In genomic region chr15:41772720-41773331, GRCh38 we compare ENCODE assay signal across 8 cellular contexts. TPM values are rescaled to one million over a fixed set of nuclear protein-coding genes. Genes with fewer than 3 reads are reported as not detected.
DNase-seq lines count a peak whose midpoint lies in the region; ATAC-seq and TF ChIP-seq lines count a peak whose summit lies in the region.

No MANE protein-coding gene starts in this region.

- peak overlapping the region; percentile 90 for H3K4me3 Mint-ChIP-seq in activated CD4-positive, alpha-beta T cell treated with anti-CD3 and anti-CD28 coated beads, Interleukin-2, amount 10 ng/mL, durations not matched to agents 7 days and 5 days
- H3K4me3 Mint-ChIP-seq in mesothelial cell of epicardium: peak overlapping the region; percentile 85
- H3K4me3 Mint-ChIP-seq in stimulated activated naive B cell treated with anti-CD40 and anti-IgM and Interleukin-4, amounts not matched to agents 10 μg/mL and 1 μg/mL and 100 μg/mL, for 72 hours: peak overlapping the region in 1 of 2 donors; percentile 96

- no peaks in the 10 kb centered on the region for H4K20me1 ChIP-seq in GM23248 (ENCODE audit: insufficient read depth)

- no peak overlapping the region for H2AFZ ChIP-seq in GM23248

- H3K27me3 Mint-ChIP-seq in activated CD4-positive, alpha-beta T cell treated with anti-CD3 and anti-CD28 coated beads, Interleukin-2, amount 10 ng/mL, durations not matched to agents 7 days and 5 days: no peaks in the 10 kb centered on the region
- H3K27me3 Mint-ChIP-seq in mesothelial cell of epicardium (ENCODE audit: low read depth): no peaks in the 10 kb centered on the region
- no peaks in the 10 kb centered on the region for H3K27me3 Mint-ChIP-seq in stimulated activated naive B cell treated with anti-CD40 and anti-IgM and Interleukin-4, amounts not matched to agents 10 μg/mL and 1 μg/mL and 100 μg/mL, for 72 hours

- whole genome bisulfite sequencing in GM23248 (ENCODE audit: low coverage in 1 of 2, low lambda C conversion rate in 2 of 2, missing lambda C conversion rate in 2 of 2), 2 experiments: 52 to 53% methylated on average over 8 of the region's 8 CpGs

- DNase-seq in AG20443 (ENCODE audit: low spot score): peak; percentile 80
- peak; percentile 88 for DNase-seq in GM23248
- peak; percentile 83 for DNase-seq in NCI-H524 treated with DMSO at 0.1 percent for 48 hours (lab: John Stamatoyannopoulos, UW)
- DNase-seq in activated CD4-positive, alpha-beta T cell treated with anti-CD3 and anti-CD28 coated beads, Interleukin-2, amount 10 ng/mL, durations not matched to agents 7 days and 5 days: peak; percentile 74
- DNase-seq in effector memory CD4-positive, alpha-beta T cell: peak; percentile 27 to 42 (median 39)
- DNase-seq in mesothelial cell of epicardium (ENCODE audit: low spot score in 2 of 2, unreplicated experiment in 2 of 2): no peak
- peak; percentile 63 for DNase-seq in stimulated activated naive B cell treated with anti-CD40 and anti-IgM and Interleukin-4, amounts not matched to agents 10 μg/mL and 1 μg/mL and 100 μg/mL, for 72 hours

- ATAC-seq in stimulated activated naive B cell treated with anti-CD40 and anti-IgM and Interleukin-4, amounts not matched to agents 10 μg/mL and 1 μg/mL and 100 μg/mL, for 72 hours (replicated peaks): peak; percentile 25 to 29
- ATAC-seq in HG02884 (IDR thresholded peaks at IDR 0.05; ENCODE audit: unreplicated experiment): no peak

- H3K4me2 ChIP-seq in GM23248 (ENCODE audit: unreplicated experiment): peak overlapping the region; percentile 84

- in situ Hi-C loops in GM23248 (cut with MboI): loop anchor here (5.0 kb wide), 1 partner anchor 49 kb away; no protein-coding TSS in a partner anchor

- TF ChIP-seq CTCF in mesothelial cell of epicardium (IDR thresholded peaks at IDR 0.05; ENCODE audit: unreplicated experiment): peak; percentile 46

- H3F3A ChIP-seq in GM23248 (ENCODE audit: insufficient read depth): peaks cover 60% of the 10 kb centered on the region

- no peaks in the 10 kb centered on the region for H3K36me3 Mint-ChIP-seq in activated CD4-positive, alpha-beta T cell treated with anti-CD3 and anti-CD28 coated beads, Interleukin-2, amount 10 ng/mL, durations not matched to agents 7 days and 5 days (ENCODE audit: low read depth)
- peaks cover 4% of the 10 kb centered on the region for H3K36me3 Mint-ChIP-seq in mesothelial cell of epicardium
- H3K36me3 Mint-ChIP-seq in stimulated activated naive B cell treated with anti-CD40 and anti-IgM and Interleukin-4, amounts not matched to agents 10 μg/mL and 1 μg/mL and 100 μg/mL, for 72 hours: peaks cover 9 to 18% of the 10 kb centered on the region in 2 donors

- H3K4me1 Mint-ChIP-seq in activated CD4-positive, alpha-beta T cell treated with anti-CD3 and anti-CD28 coated beads, Interleukin-2, amount 10 ng/mL, durations not matched to agents 7 days and 5 days: peaks cover 47% of the 10 kb centered on the region
- peaks cover 39% of the 10 kb centered on the region for H3K4me1 Mint-ChIP-seq in mesothelial cell of epicardium
- H3K4me1 Mint-ChIP-seq in stimulated activated naive B cell treated with anti-CD40 and anti-IgM and Interleukin-4, amounts not matched to agents 10 μg/mL and 1 μg/mL and 100 μg/mL, for 72 hours: peaks cover 35 to 52% of the 10 kb centered on the region in 2 donors

- H3K27ac Mint-ChIP-seq in activated CD4-positive, alpha-beta T cell treated with anti-CD3 and anti-CD28 coated beads, Interleukin-2, amount 10 ng/mL, durations not matched to agents 7 days and 5 days: peak overlapping the region; percentile 27
- H3K27ac Mint-ChIP-seq in mesothelial cell of epicardium: peak overlapping the region; percentile 97
- peak overlapping the region; percentile 97 for H3K27ac Mint-ChIP-seq in stimulated activated naive B cell treated with anti-CD40 and anti-IgM and Interleukin-4, amounts not matched to agents 10 μg/mL and 1 μg/mL and 100 μg/mL, for 72 hours

- peaks cover 34% of the 10 kb centered on the region for H3K79me2 ChIP-seq in GM23248 (ENCODE audit: insufficient read depth)

- H3K4me1 ChIP-seq in GM23248 (ENCODE audit: insufficient read depth): peaks cover 41% of the 10 kb centered on the region
- H3K4me1 ChIP-seq in effector memory CD4-positive, alpha-beta T cell (ENCODE audit: control insufficient read depth, insufficient read depth, low read length, poor library complexity, severe bottlenecking): peaks cover 32% of the 10 kb centered on the region

- CTCF ChIA-PET in activated CD4-positive, alpha-beta T cell treated with anti-CD3 and anti-CD28 coated beads, Interleukin-2, amount 10 ng/mL, durations not matched to agents 7 days and 5 days (lab: Charles Lee): interaction anchor here (0.6 to 10.9 kb wide), 26 partner anchors 9 to 597 kb away, joined by 3 to 166 read pairs (median 4); partner anchors contain the start of genes EHD4 and JMJD7

- H3K27ac ChIP-seq in GM23248: peak overlapping the region; percentile 75
- peak overlapping the region; percentile 8 for H3K27ac ChIP-seq in effector memory CD4-positive, alpha-beta T cell (ENCODE audit: insufficient read depth, low read length, poor library complexity, severe bottlenecking)

- H3K9ac ChIP-seq in GM23248: peak overlapping the region; percentile 87; the same call in 1 of the 2 replicates

- no peaks in the 10 kb centered on the region for H3K27me3 ChIP-seq in GM23248 (replicated peaks; ENCODE audit: insufficient read depth)
- H3K27me3 ChIP-seq in effector memory CD4-positive, alpha-beta T cell (replicated peaks; ENCODE audit: control insufficient read depth, insufficient read depth, low read length, poor library complexity, severe bottlenecking): no peaks in the 10 kb centered on the region

- no peaks in the 10 kb centered on the region for H3K9me2 ChIP-seq in GM23248 (ENCODE audit: insufficient read depth)

- H3K9me3 ChIP-seq in GM23248 (ENCODE audit: low read depth): no peaks in the 10 kb centered on the region
- no peaks in the 10 kb centered on the region for H3K9me3 ChIP-seq in effector memory CD4-positive, alpha-beta T cell (ENCODE audit: control insufficient read depth, low read length)

- POLR2A ChIA-PET in activated CD4-positive, alpha-beta T cell treated with anti-CD3 and anti-CD28 coated beads, Interleukin-2, amount 10 ng/mL, durations not matched to agents 7 days and 5 days (lab: Charles Lee): interaction anchor here (0.8 to 1.3 kb wide), 4 partner anchors 18 to 164 kb away, joined by 3 to 4 read pairs (median 3); no protein-coding TSS in a partner anchor

- no peaks in the 10 kb centered on the region for H3K9me3 Mint-ChIP-seq in activated CD4-positive, alpha-beta T cell treated with anti-CD3 and anti-CD28 coated beads, Interleukin-2, amount 10 ng/mL, durations not matched to agents 7 days and 5 days
- H3K9me3 Mint-ChIP-seq in mesothelial cell of epicardium: no peaks in the 10 kb centered on the region
- no peaks in the 10 kb centered on the region for H3K9me3 Mint-ChIP-seq in stimulated activated naive B cell treated with anti-CD40 and anti-IgM and Interleukin-4, amounts not matched to agents 10 μg/mL and 1 μg/mL and 100 μg/mL, for 72 hours

- H3K36me3 ChIP-seq in GM23248 (ENCODE audit: low read depth): no peaks in the 10 kb centered on the region
- peaks cover 9% of the 10 kb centered on the region for H3K36me3 ChIP-seq in effector memory CD4-positive, alpha-beta T cell (ENCODE audit: control insufficient read depth, insufficient read depth, low read length)

- peak overlapping the region; percentile 86 for H3K4me3 ChIP-seq in GM23248
- no peak overlapping the region for H3K4me3 ChIP-seq in effector memory CD4-positive, alpha-beta T cell (ENCODE audit: insufficient read depth, low read depth, low read length, poor library complexity, severe bottlenecking)

RNA-seq across cellular contexts. Expression of gene MAPKBP1, which starts 1.5 kb away (rescaled TPM):
- 8.5 and 12.3 TPM in 2 replicates for total RNA-seq in GM23248 (2014; rRNA removed; shearing (Covaris generic))
- polyA plus RNA-seq in GM23248 (2016; fragmentation: Nextera tagmentation; extraction: Ambion mirVana): 4.4 and 5.2 TPM in 2 replicates
- total RNA-seq in activated CD4-positive, alpha-beta T cell treated with anti-CD3 and anti-CD28 coated beads, Interleukin-2, amount 10 ng/mL, durations not matched to agents 7 days and 5 days: 10 to 100 TPM; 29.8 to 31.2 TPM
- total RNA-seq in mesothelial cell of epicardium: 38.9 to 42.6 TPM (median 40.8 TPM) in 3 replicates

RNA-seq across cellular contexts. Expression of gene JMJD7, which starts 55.1 kb away (rescaled TPM):
- total RNA-seq in GM23248 (2014; rRNA removed; shearing (Covaris generic)): 1.3 and 11.7 TPM in 2 replicates
- 3.5 and 5.3 TPM in 2 replicates for polyA plus RNA-seq in GM23248 (2016; fragmentation: Nextera tagmentation; extraction: Ambion mirVana)
- 10 to 100 TPM; 23.9 to 28.4 TPM for total RNA-seq in activated CD4-positive, alpha-beta T cell treated with anti-CD3 and anti-CD28 coated beads, Interleukin-2, amount 10 ng/mL, durations not matched to agents 7 days and 5 days
- 25.9 to 27.6 TPM (median 26.7 TPM) in 3 replicates for total RNA-seq in mesothelial cell of epicardium

Comparison
In these comparisons a context has a peak if more than half of its experiments do, and no peak if none do; other contexts are left out.
1. DNase-seq: peak in AG20443 (single experiment), GM23248 (single experiment), NCI-H524 treated with DMSO at 0.1 percent for 48 hours (single experiment), activated CD4-positive, alpha-beta T cell treated with anti-CD3 and anti-CD28 coated beads, Interleukin-2, amount 10 ng/mL, durations not matched to agents 7 days and 5 days (single experiment), effector memory CD4-positive, alpha-beta T cell (3 of 3) and stimulated activated naive B cell treated with anti-CD40 and anti-IgM and Interleukin-4, amounts not matched to agents 10 μg/mL and 1 μg/mL and 100 μg/mL, for 72 hours (single experiment); none in mesothelial cell of epicardium (0 of 2).
2. H3K27ac Mint-ChIP-seq: peak in every context shown above with its lines; median percentile 97 in mesothelial cell of epicardium; 97 in stimulated activated naive B cell treated with anti-CD40 and anti-IgM and Interleukin-4, amounts not matched to agents 10 μg/mL and 1 μg/mL and 100 μg/mL, for 72 hours; 27 in activated CD4-positive, alpha-beta T cell treated with anti-CD3 and anti-CD28 coated beads, Interleukin-2, amount 10 ng/mL, durations not matched to agents 7 days and 5 days.